ENCODE assay signal across 8 cellular contexts in the genomic region with DNA sequence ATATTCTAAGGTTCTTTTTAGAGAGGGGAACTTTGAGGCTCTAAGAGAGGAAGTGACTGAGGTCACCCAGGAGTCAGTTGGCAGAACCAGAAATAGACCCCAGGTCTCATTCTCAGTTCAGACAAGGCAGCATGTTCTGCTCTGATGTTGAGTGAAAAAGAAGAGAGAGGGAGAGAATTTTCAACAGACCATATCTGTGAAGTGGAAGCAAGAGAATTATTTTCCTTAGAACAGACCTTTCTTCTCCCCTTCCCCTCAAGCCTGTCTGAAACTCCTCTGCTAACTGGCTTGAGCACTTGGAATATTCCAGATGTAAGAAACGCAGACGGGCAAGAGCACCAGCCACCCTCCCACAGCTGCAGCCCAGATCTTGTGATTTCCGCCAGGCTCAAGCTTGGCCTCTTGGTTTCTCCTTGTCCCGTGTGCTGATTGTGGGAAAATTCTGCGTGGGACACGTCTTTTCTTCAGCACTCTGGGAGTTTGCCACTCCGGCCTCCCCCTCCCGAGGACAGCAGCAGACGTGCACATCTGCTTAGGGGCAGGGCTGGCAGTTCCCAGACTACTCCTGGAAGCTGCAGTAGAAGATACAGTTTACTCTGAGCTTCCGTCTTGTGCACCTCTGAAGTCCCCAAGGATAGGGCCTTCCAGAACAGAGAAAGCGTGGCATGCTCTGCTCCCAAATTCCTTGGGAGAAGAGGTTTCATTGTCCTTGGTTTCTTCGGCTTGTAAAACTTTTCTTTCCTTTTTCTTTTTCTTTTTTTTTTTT.
A peak's percentile ranks its signal among the peaks of the same experiment; 100 is the strongest.
DNase-seq lines count a peak whose midpoint lies in the region; ATAC-seq lines count a peak whose summit lies in the region.

No MANE protein-coding gene starts in this region.

- no peaks in the 10 kb centered on the region for H3K27me3 Mint-ChIP-seq in effector memory CD8-positive, alpha-beta T cell

- H3K4me3 Mint-ChIP-seq in effector memory CD8-positive, alpha-beta T cell: peak overlapping the region; percentile 3 to 13

- H3K4me1 Mint-ChIP-seq in effector memory CD8-positive, alpha-beta T cell (ENCODE audit: low read depth in 2 of 2): peaks cover 30 to 31% of the 10 kb centered on the region in 2 donors

- H3K36me3 Mint-ChIP-seq in effector memory CD8-positive, alpha-beta T cell (ENCODE audit: insufficient read depth): no peaks in the 10 kb centered on the region

- DNase-seq in effector memory CD8-positive, alpha-beta T cell: no peak
- no peak for DNase-seq in stimulated activated naive CD4-positive, alpha-beta T cell treated with Interleukin-2 at 50 U/mL for 16 hours (lab: John Stamatoyannopoulos, UW)
- DNase-seq in NCI-H345 (lab: John Stamatoyannopoulos, UW) (no peak), NCI-H2107 (lab: John Stamatoyannopoulos, UW) (no peak), NCI-H1417 (lab: John Stamatoyannopoulos, UW) (no peak)

- H3K9me3 Mint-ChIP-seq in effector memory CD8-positive, alpha-beta T cell: peaks cover 0 to 3% of the 10 kb centered on the region in 2 donors

- ATAC-seq in GM18498 (IDR thresholded peaks at IDR 0.05; ENCODE audit: unreplicated experiment): peak; percentile 95
- peak; percentile 96 for ATAC-seq in GM21447 (IDR thresholded peaks at IDR 0.05; ENCODE audit: unreplicated experiment)
- peak; percentile 92 for ATAC-seq in HG03565 (IDR thresholded peaks at IDR 0.05; ENCODE audit: unreplicated experiment)
- peak; percentile 85 for ATAC-seq in effector memory CD8-positive, alpha-beta T cell (replicated peaks)

- H3K27ac Mint-ChIP-seq in effector memory CD8-positive, alpha-beta T cell: peak overlapping the region; percentile 41 to 56
